ENCODE assay signal across 8 cellular contexts in genomic region chr12:57604454-57605307, GRCh38. TPM values are rescaled to one million over a fixed set of nuclear protein-coding genes. Genes with fewer than 3 reads are reported as not detected.
A peak's percentile ranks its signal among the peaks of the same experiment; 100 is the strongest.
DNase-seq lines count a peak whose midpoint lies in the region; TF ChIP-seq lines count a peak whose summit lies in the region.

Gene DTX3, plus strand, starts transcription at chr12:57604824. Its CDS starts 1,694 bp downstream, at chr12:57606518.

- peaks cover 23 to 64% (median 49%) of the 10 kb centered on the region in 4 donors for H3K4me1 ChIP-seq in esophagus muscularis mucosa
- H3K4me1 ChIP-seq in mucosa of stomach (ENCODE audit: control insufficient read depth, insufficient read depth, low read length), result peaks cover 21% of the 10 kb centered on the region
- H3K4me1 ChIP-seq in transverse colon, result peaks cover 2 to 29% (median 13%) of the 10 kb centered on the region in 4 donors

- POLR2A ChIA-PET in activated CD8-positive, alpha-beta memory T cell treated with anti-CD3 and anti-CD28 coated beads for 36 hours (lab: Charles Lee), result no interaction called here

- intact Hi-C loops in esophagus muscularis mucosa (cut with DNase I), result no loop called here
- intact Hi-C loops in transverse colon (cut with DNase I; ENCODE audit: low total_unique reads), result no loop called here

- no peaks in the 10 kb centered on the region for H3K27me3 ChIP-seq in esophagus muscularis mucosa
- H3K27me3 ChIP-seq in mucosa of stomach (ENCODE audit: control insufficient read depth, insufficient read depth, low read length), result peaks cover 5% of the 10 kb centered on the region
- peaks cover 21% of the 10 kb centered on the region for H3K27me3 ChIP-seq in transverse colon

- under 1% methylated on average over 20 of the region's 52 CpGs for WGBS in esophagus muscularis mucosa
- WGBS in transverse colon (ENCODE audit: low coverage in 1 of 2), 2 donors, result 2 to 9% methylated on average over 13 to 20 of the region's 52 CpGs

- H3K27ac ChIP-seq in esophagus muscularis mucosa (replicated peaks in 1 of 4) (peak within 1 kb of the TSS; percentile 96 to 99 (median 97)), transverse colon (peak within 1 kb of the TSS; percentile 81 to 95 (median 90))

- H3K9me3 ChIP-seq in esophagus muscularis mucosa (no peaks in the 10 kb centered on the region), mucosa of stomach (ENCODE audit: control insufficient read depth, low read length) (no peaks in the 10 kb centered on the region), transverse colon (no peaks in the 10 kb centered on the region)

- TF ChIP-seq CTCF in esophagus muscularis mucosa (IDR thresholded peaks at IDR 0.05) (no peak), transverse colon (IDR thresholded peaks at IDR 0.05) (no peak)

- CTCF ChIA-PET in activated CD8-positive, alpha-beta memory T cell treated with anti-CD3 and anti-CD28 coated beads for 36 hours (lab: Charles Lee), result interaction anchor here (0.6 to 1.5 kb wide), 5 partner anchors 10 to 159 kb away, joined by 3 to 4 read pairs (median 3); no protein-coding TSS in a partner anchor

- H3K4me3 ChIP-seq in esophagus muscularis mucosa (peak within 1 kb of the TSS; percentile 70 to 84 (median 82)), mucosa of stomach (ENCODE audit: low read length) (peak within 1 kb of the TSS; percentile 47), transverse colon (peak within 1 kb of the TSS; percentile 54 to 94 (median 58))

- in situ Hi-C loops in transverse colon (cut with MboI; ENCODE audit: low pct_ligation_motif_present in 1 of 4, low pct_unique_long_range_greater_than_20kb in 1 of 4, low sequenced_read_pairs in 3 of 4) (no loop called here), KBM-7 (cut with MboI; ENCODE audit: low pct_unique_long_range_greater_than_20kb, low sequenced_read_pairs) (no loop called here)

- H3K36me3 ChIP-seq in esophagus muscularis mucosa (peaks cover 15 to 66% (median 42%) of the 10 kb centered on the region in 4 donors), mucosa of stomach (ENCODE audit: control insufficient read depth, insufficient read depth, low read length) (no peaks in the 10 kb centered on the region), transverse colon (peaks cover 0 to 23% (median 10%) of the 10 kb centered on the region in 4 donors)

- DNase-seq in NCI-H748 (lab: John Stamatoyannopoulos, UW; ENCODE audit: unreplicated experiment) (peak; percentile 57), NCI-H748 treated with DMSO at 0.1 percent for 48 hours (lab: John Stamatoyannopoulos, UW) (no peak), LHCN-M2 (ENCODE audit: low read depth) (peak; percentile 49), esophagus muscularis mucosa (ENCODE audit: extremely low spot score) (no peak), transverse colon (no peak), KBM-7 (no peak)

- TF ChIP-seq POLR2A in esophagus muscularis mucosa (IDR thresholded peaks at IDR 0.05; ENCODE audit: low read depth) (no peak), transverse colon (IDR thresholded peaks at IDR 0.05) (no peak)

- no peak for TF ChIP-seq EP300 in esophagus muscularis mucosa (IDR thresholded peaks at IDR 0.05)
- TF ChIP-seq EP300 in transverse colon (IDR thresholded peaks at IDR 0.05; ENCODE audit: low read depth), result no peak

- peak within 1 kb of the TSS; percentile 81 for H3K9ac ChIP-seq in mucosa of stomach (ENCODE audit: low read length)

RNA-seq across cellular contexts. Expression of gene DTX3, which starts in this region (rescaled TPM):
- total RNA-seq in LHCN-M2 (2014; rRNA removed) (19.3 and 22.0 TPM in 2 replicates), esophagus muscularis mucosa (10 to 100 TPM; 39.0 to 68.6 (median 46.8) TPM), transverse colon (10 to 100 TPM in 1 of 4 donors, 1 to 10 TPM in 3; 8.0 to 10.9 (median 9.6) TPM)
- polyA plus RNA-seq in LHCN-M2 (2012), result 17.3 TPM
- 10 to 100 TPM; 13.3 to 14.5 TPM for total RNA-seq in activated CD8-positive, alpha-beta memory T cell treated with anti-CD3 and anti-CD28 coated beads for 36 hours

Comparison
In these comparisons a context has a peak if more than half of its experiments do, and no peak if none do; other contexts are left out.
1. DNase-seq: peak in NCI-H748 (single experiment) and LHCN-M2 (single experiment); none in NCI-H748 treated with DMSO at 0.1 percent for 48 hours (single experiment), esophagus muscularis mucosa (single experiment), transverse colon (single experiment) and KBM-7 (single experiment).
2. Peak in every context shown above with its lines, with median percentiles within 50 percentile points of each other: H3K4me3 ChIP-seq.